In the genomic region with DNA sequence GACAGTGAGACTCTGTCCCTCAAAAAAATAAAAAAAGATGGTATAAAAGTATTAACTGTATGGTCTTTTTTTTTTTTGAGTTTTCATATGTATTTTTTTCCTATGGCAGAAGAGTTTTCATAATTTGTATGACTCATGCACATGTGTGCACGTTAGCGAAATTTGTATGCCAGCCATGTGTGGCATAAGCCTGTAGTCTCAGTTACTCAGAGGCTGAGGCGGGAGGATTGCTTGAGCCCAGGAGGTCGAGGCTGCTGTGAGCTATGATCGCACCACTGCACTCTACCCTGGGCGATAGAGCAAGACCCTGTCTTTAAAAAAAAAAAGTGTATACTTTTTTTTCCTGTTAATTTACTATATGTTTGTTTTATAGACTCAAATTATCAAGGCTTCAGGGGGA, we compare ENCODE assay signal across 1 cellular context.
TF ChIP-seq lines count a peak whose summit lies in the region.

No MANE protein-coding gene starts in this region.

TF ChIP-seq in HCT116, 20 proteins besides CTCF, POLR2A, EP300 and RAD21:
- TF ChIP-seq EZH2 (IDR thresholded peaks at IDR 0.05), result no peak
- no peak for TF ChIP-seq ELF1 (IDR thresholded peaks at IDR 0.05; ENCODE audit: borderline replicate concordance, low read depth)
- TF ChIP-seq, protein P1, sequence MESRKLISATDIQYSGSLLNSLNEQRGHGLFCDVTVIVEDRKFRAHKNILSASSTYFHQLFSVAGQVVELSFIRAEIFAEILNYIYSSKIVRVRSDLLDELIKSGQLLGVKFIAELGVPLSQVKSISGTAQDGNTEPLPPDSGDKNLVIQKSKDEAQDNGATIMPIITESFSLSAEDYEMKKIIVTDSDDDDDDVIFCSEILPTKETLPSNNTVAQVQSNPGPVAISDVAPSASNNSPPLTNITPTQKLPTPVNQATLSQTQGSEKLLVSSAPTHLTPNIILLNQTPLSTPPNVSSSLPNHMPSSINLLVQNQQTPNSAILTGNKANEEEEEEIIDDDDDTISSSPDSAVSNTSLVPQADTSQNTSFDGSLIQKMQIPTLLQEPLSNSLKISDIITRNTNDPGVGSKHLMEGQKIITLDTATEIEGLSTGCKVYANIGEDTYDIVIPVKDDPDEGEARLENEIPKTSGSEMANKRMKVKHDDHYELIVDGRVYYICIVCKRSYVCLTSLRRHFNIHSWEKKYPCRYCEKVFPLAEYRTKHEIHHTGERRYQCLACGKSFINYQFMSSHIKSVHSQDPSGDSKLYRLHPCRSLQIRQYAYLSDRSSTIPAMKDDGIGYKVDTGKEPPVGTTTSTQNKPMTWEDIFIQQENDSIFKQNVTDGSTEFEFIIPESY (IDR thresholded peaks at IDR 0.05; ENCODE audit: extremely low read depth, insufficient replicate concordance, low read length), result no peak
- TF ChIP-seq, protein P2, sequence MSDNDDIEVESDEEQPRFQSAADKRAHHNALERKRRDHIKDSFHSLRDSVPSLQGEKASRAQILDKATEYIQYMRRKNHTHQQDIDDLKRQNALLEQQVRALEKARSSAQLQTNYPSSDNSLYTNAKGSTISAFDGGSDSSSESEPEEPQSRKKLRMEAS (IDR thresholded peaks at IDR 0.05), result no peak
- no peak for TF ChIP-seq YY1 (IDR thresholded peaks at IDR 0.05; ENCODE audit: extremely low read depth, insufficient replicate concordance, low read depth, low read length)
- TF ChIP-seq SIN3A (IDR thresholded peaks at IDR 0.05; ENCODE audit: low read depth), result no peak
- TF ChIP-seq, protein P3, sequence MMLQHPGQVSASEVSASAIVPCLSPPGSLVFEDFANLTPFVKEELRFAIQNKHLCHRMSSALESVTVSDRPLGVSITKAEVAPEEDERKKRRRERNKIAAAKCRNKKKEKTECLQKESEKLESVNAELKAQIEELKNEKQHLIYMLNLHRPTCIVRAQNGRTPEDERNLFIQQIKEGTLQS (IDR thresholded peaks at IDR 0.05), result no peak
- no peak for TF ChIP-seq ZFX (IDR thresholded peaks at IDR 0.05)
- no peak for TF ChIP-seq JUND (IDR thresholded peaks at IDR 0.05)
- TF ChIP-seq SRF (IDR thresholded peaks at IDR 0.05; ENCODE audit: low read depth), result no peak
- TF ChIP-seq, protein P4, sequence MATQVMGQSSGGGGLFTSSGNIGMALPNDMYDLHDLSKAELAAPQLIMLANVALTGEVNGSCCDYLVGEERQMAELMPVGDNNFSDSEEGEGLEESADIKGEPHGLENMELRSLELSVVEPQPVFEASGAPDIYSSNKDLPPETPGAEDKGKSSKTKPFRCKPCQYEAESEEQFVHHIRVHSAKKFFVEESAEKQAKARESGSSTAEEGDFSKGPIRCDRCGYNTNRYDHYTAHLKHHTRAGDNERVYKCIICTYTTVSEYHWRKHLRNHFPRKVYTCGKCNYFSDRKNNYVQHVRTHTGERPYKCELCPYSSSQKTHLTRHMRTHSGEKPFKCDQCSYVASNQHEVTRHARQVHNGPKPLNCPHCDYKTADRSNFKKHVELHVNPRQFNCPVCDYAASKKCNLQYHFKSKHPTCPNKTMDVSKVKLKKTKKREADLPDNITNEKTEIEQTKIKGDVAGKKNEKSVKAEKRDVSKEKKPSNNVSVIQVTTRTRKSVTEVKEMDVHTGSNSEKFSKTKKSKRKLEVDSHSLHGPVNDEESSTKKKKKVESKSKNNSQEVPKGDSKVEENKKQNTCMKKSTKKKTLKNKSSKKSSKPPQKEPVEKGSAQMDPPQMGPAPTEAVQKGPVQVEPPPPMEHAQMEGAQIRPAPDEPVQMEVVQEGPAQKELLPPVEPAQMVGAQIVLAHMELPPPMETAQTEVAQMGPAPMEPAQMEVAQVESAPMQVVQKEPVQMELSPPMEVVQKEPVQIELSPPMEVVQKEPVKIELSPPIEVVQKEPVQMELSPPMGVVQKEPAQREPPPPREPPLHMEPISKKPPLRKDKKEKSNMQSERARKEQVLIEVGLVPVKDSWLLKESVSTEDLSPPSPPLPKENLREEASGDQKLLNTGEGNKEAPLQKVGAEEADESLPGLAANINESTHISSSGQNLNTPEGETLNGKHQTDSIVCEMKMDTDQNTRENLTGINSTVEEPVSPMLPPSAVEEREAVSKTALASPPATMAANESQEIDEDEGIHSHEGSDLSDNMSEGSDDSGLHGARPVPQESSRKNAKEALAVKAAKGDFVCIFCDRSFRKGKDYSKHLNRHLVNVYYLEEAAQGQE (IDR thresholded peaks at IDR 0.05; ENCODE audit: low read depth), result no peak
- TF ChIP-seq ZNF274 (IDR thresholded peaks at IDR 0.05; ENCODE audit: low read depth, low read length), result no peak
- TF ChIP-seq CBX3 (IDR thresholded peaks at IDR 0.05; ENCODE audit: low read depth), result no peak
- no peak for TF ChIP-seq TCF7L2 (IDR thresholded peaks at IDR 0.05; ENCODE audit: borderline replicate concordance, extremely low read depth, insufficient read depth, insufficient read length)
- TF ChIP-seq EZH2phosphoT487 (IDR thresholded peaks at IDR 0.05; ENCODE audit: borderline replicate concordance), result no peak
- no peak for TF ChIP-seq POLR2AphosphoS5 (IDR thresholded peaks at IDR 0.05; ENCODE audit: low read depth, low read length)
- no peak for TF ChIP-seq CEBPB (IDR thresholded peaks at IDR 0.05; ENCODE audit: low read depth)
- no peak for TF ChIP-seq SP1 (IDR thresholded peaks at IDR 0.05; ENCODE audit: low read depth)
TF ChIP-seq in HCT116: peak in this region for 0.
